8 cellular contexts compared by ENCODE assay signal in genomic region chr20:36462440-36463211, GRCh38.
DNase-seq lines count a peak whose midpoint lies in the region; ATAC-seq and FAIRE-seq lines count a peak whose summit lies in the region.

No MANE protein-coding gene starts in this region.

- no peak overlapping the region for H4K5ac ChIP-seq in mesendoderm (ENCODE audit: low read length)

- no peak overlapping the region for H3K4ac ChIP-seq in mesendoderm (ENCODE audit: low read depth, low read length)

- no peak overlapping the region for H2BK120ac ChIP-seq in mesendoderm (ENCODE audit: low read depth, low read length)

- DNase-seq in NCI-H748 (lab: John Stamatoyannopoulos, UW; ENCODE audit: unreplicated experiment), result peak; percentile 12
- no peak for DNase-seq in NCI-H748 treated with DMSO at 0.1 percent for 48 hours (lab: John Stamatoyannopoulos, UW)
- peak; percentile 75 for DNase-seq in RCC 7860 (ENCODE audit: low spot score)
- DNase-seq in mesendoderm, result no peak
- DNase-seq in ureter (ENCODE audit: low spot score), result peak; percentile 70

- H3K79me1 ChIP-seq in mesendoderm (ENCODE audit: low read length), result peaks cover 30% of the 10 kb centered on the region

- H3K27ac ChIP-seq in duodenal mucosa (ENCODE audit: low read depth, low read length), result peak overlapping the region; percentile 67
- H3K27ac ChIP-seq in mesendoderm (ENCODE audit: low read depth, low read length), result peak overlapping the region; percentile 57

- H3K4me3 ChIP-seq in duodenal mucosa (ENCODE audit: low read depth in 1 of 2, low read length in 2 of 2), result peak overlapping the region; percentile 85 to 91
- peak overlapping the region; percentile 68 for H3K4me3 ChIP-seq in mesendoderm (ENCODE audit: low read length)

- H3K23ac ChIP-seq in mesendoderm (ENCODE audit: low read length), result peak overlapping the region; percentile 98

- peak overlapping the region; percentile 96 for H3K56ac ChIP-seq in mesendoderm (ENCODE audit: low read length)

- no peaks in the 10 kb centered on the region for H3K27me3 ChIP-seq in duodenal mucosa (ENCODE audit: control insufficient read depth in 1 of 2, insufficient read depth in 2 of 2, low read length in 2 of 2)
- H3K27me3 ChIP-seq in mesendoderm (ENCODE audit: insufficient read depth, low read length, poor library complexity), result no peaks in the 10 kb centered on the region

- no peak for ATAC-seq in HG03095 (IDR thresholded peaks at IDR 0.05; ENCODE audit: unreplicated experiment)
- no peak for ATAC-seq in GM19467 (IDR thresholded peaks at IDR 0.05; ENCODE audit: unreplicated experiment)

- WGBS in mesendoderm (ENCODE audit: extremely low coverage, insufficient coverage, low lambda C conversion rate), result no CpG with 5 or more reads among the region's 21 CpGs

- peak overlapping the region; percentile 52 for H2AK5ac ChIP-seq in mesendoderm (ENCODE audit: low read length)

- H3K4me1 ChIP-seq in duodenal mucosa (ENCODE audit: control insufficient read depth in 1 of 2, insufficient read depth in 2 of 2, low read length in 2 of 2) (peaks cover 51 to 52% of the 10 kb centered on the region in 2 donors), mesendoderm (ENCODE audit: control insufficient read depth, low read depth, low read length) (peaks cover 16% of the 10 kb centered on the region)

- H2BK15ac ChIP-seq in mesendoderm (replicated peaks; ENCODE audit: low read depth), result no peak overlapping the region

- peak overlapping the region; percentile 86 to 95 for H3K9ac ChIP-seq in duodenal mucosa (ENCODE audit: low read depth in 1 of 2, low read length in 2 of 2)
- peak overlapping the region; percentile 81 for H3K9ac ChIP-seq in mesendoderm (ENCODE audit: low read length)

- FAIRE-seq in RCC 7860 (lab: Jason Lieb, UNC), result no peak

- H3K79me2 ChIP-seq in mesendoderm (ENCODE audit: control insufficient read depth, insufficient read depth, low read length), result peaks cover 41% of the 10 kb centered on the region

- H2BK5ac ChIP-seq in mesendoderm (ENCODE audit: low read length), result no peak overlapping the region

- no peaks in the 10 kb centered on the region for H3K9me3 ChIP-seq in duodenal mucosa (ENCODE audit: control insufficient read depth in 1 of 2, low read length in 2 of 2)

- peak overlapping the region; percentile 58 for H3K4me2 ChIP-seq in mesendoderm (ENCODE audit: low read length)

- H3K18ac ChIP-seq in mesendoderm (ENCODE audit: low read length), result peak overlapping the region; percentile 24

- no peak overlapping the region for H4K8ac ChIP-seq in mesendoderm (ENCODE audit: low read depth, low read length)

- H3K36me3 ChIP-seq in duodenal mucosa (ENCODE audit: control insufficient read depth in 1 of 2, insufficient read depth in 2 of 2, low read length in 2 of 2), result no peaks in the 10 kb centered on the region
- H3K36me3 ChIP-seq in mesendoderm (ENCODE audit: control insufficient read depth, insufficient read depth, low read length), result no peaks in the 10 kb centered on the region

Comparison
In these comparisons a context has a peak if more than half of its experiments do, and no peak if none do; other contexts are left out.
1. DNase-seq: peak in NCI-H748 (single experiment), RCC 7860 (single experiment) and ureter (single experiment); none in NCI-H748 treated with DMSO at 0.1 percent for 48 hours (single experiment) and mesendoderm (single experiment).